ENCODE assay signal across 11 cellular contexts in the genomic region with DNA sequence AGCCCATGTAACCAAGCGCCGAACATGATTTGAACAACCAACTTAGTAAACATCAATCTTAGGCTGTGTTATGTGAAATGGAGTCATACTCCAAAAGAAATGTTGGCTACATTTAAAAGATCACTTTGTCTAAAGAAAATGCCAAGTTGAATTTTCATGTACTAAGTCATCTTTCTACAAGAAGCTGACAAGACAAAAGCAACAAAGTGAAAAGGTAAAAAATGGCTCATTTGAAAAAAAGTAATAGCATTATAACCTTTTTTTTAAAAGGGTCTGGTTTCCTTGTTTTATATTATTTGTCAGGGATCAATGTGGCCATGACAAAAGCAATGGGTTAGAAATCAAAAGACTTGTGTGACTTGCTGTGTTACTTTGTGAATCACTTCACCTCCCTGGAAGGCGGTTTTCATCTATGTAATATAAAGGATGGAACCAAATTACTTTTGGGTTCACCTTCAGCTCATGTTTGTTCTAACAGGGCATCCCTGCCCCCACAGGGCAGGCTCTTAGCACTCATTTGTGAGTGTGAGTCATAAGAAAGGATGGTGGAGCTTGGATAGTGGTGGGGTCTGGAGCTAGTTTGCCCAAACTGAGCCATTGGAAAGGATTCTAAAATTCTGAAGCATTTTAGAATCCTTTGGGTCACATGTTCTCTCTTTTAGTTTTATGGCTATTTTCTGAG.
DNase-seq lines count a peak whose midpoint lies in the region; ATAC-seq, FAIRE-seq and TF ChIP-seq lines count a peak whose summit lies in the region.
"Had no signal": no experiment of that assay in that cellular context is flagged by ENCODE, and none has a peak within 500 bp of the region (broad histone marks: within the 10 kb centered on the region; RNA-seq: fewer than 3 reads in every experiment).

No MANE protein-coding gene starts in this region.

- H3K36me3 Mint-ChIP-seq in effector memory CD8-positive, alpha-beta T cell (ENCODE audit: insufficient read depth): peaks cover 4% of the 10 kb centered on the region

- H4K8ac ChIP-seq in mesenchymal stem cell (ENCODE audit: low read length): no peak overlapping the region

- no peak for FAIRE-seq in HepG2 (lab: Jason Lieb, UNC)
- FAIRE-seq: GM19239 had no signal

- WGBS in HepG2 (ENCODE audit: low lambda C conversion rate): 95% methylated on average over 3 of the region's 3 CpGs
- 67% methylated on average over 3 of the region's 3 CpGs for WGBS in right lobe of liver (ENCODE audit: insufficient coverage, low coverage, low lambda C conversion rate, missing lambda C conversion rate)
- no CpG with 5 or more reads among the region's 3 CpGs for WGBS in mesenchymal stem cell
- 82% methylated on average over 3 of the region's 3 CpGs for WGBS in right cardiac atrium

- no peak overlapping the region for H2BK15ac ChIP-seq in mesenchymal stem cell (ENCODE audit: low read depth, poor library complexity, severe bottlenecking)

- H3K23ac ChIP-seq in mesenchymal stem cell (ENCODE audit: low read length in 2 of 2): no peak overlapping the region

- no peak for TF ChIP-seq POLR2A in HepG2 (IDR thresholded peaks at IDR 0.05; ENCODE audit: insufficient read depth in 1 of 2, low read depth in 2 of 2, low read length in 2 of 2)
- TF ChIP-seq POLR2A in right lobe of liver (IDR thresholded peaks at IDR 0.05): no peak

- H3K9ac ChIP-seq in HepG2 (ENCODE audit: insufficient read depth, low read depth, low read length) (no peak overlapping the region), adipocyte (ENCODE audit: low read length) (peak overlapping the region; percentile 50), mesenchymal stem cell (ENCODE audit: low read length) (peak overlapping the region; percentile 56)

- no peak overlapping the region for H2BK5ac ChIP-seq in mesenchymal stem cell (ENCODE audit: low read depth, low read length, poor library complexity, severe bottlenecking)

- H3K4me1 ChIP-seq in HepG2 (ENCODE audit: insufficient read depth, low read length) (peaks cover 55% of the 10 kb centered on the region), right lobe of liver (no peaks in the 10 kb centered on the region), adipocyte (ENCODE audit: control insufficient read depth, insufficient read depth, low read length) (peaks cover 28% of the 10 kb centered on the region), mesenchymal stem cell (ENCODE audit: control insufficient read depth, insufficient read depth, low read depth, low read length) (peaks cover 1% of the 10 kb centered on the region), right cardiac atrium (ENCODE audit: control insufficient read depth, insufficient read depth, low read length) (peaks cover 5% of the 10 kb centered on the region)

- H3K4me3 Mint-ChIP-seq in effector memory CD8-positive, alpha-beta T cell: no peak overlapping the region

- POLR2A ChIA-PET in HepG2 (lab: Yijun Ruan, JAX): interaction anchor here (0.8 to 1.4 kb wide), 2 partner anchors 39 to 287 kb away, joined by 3 read pairs; partner anchors contain the start of gene MAML2

- no peaks in the 10 kb centered on the region for H3K9me3 ChIP-seq in HepG2 (ENCODE audit: low read length)
- H3K9me3 ChIP-seq in right lobe of liver: no peaks in the 10 kb centered on the region
- H3K9me3 ChIP-seq in adipocyte (ENCODE audit: control insufficient read depth, low read length): no peaks in the 10 kb centered on the region
- H3K9me3 ChIP-seq in mesenchymal stem cell (ENCODE audit: control insufficient read depth, low read length): no peaks in the 10 kb centered on the region
- H3K9me3 ChIP-seq in right cardiac atrium (ENCODE audit: control insufficient read depth, low read length): no peaks in the 10 kb centered on the region

- H3K4me3 ChIP-seq in HepG2 (replicated peaks in 1 of 3; ENCODE audit: insufficient read depth in 1 of 3, low read depth in 2 of 3, low read length in 3 of 3) (no peak overlapping the region), right lobe of liver (no peak overlapping the region), adipocyte (ENCODE audit: low read length) (no peak overlapping the region), mesenchymal stem cell (ENCODE audit: insufficient read depth in 1 of 2, low read depth in 1 of 2, low read length in 2 of 2) (no peak overlapping the region), right cardiac atrium (ENCODE audit: low read length) (no peak overlapping the region)

- in situ Hi-C loops in HepG2 (cut with HindIII; ENCODE audit: extremely low pct_ligation_motif_present, low pct_unique_long_range_greater_than_20kb): no loop called here

- H3K9me3 Mint-ChIP-seq in effector memory CD8-positive, alpha-beta T cell: no peaks in the 10 kb centered on the region

- H2AFZ ChIP-seq in HepG2 (ENCODE audit: low read length): no peak overlapping the region
- no peak overlapping the region for H2AFZ ChIP-seq in mesenchymal stem cell (ENCODE audit: low read depth, low read length)

- no peaks in the 10 kb centered on the region for H3K79me2 ChIP-seq in HepG2 (ENCODE audit: insufficient read depth, low read length)

- no peak for ATAC-seq in HepG2
- ATAC-seq in right lobe of liver: no peak
- ATAC-seq in effector memory CD8-positive, alpha-beta T cell (replicated peaks): no peak
- ATAC-seq in right cardiac atrium: no peak

- no peak overlapping the region for H2AK5ac ChIP-seq in mesenchymal stem cell (ENCODE audit: low read length, severe bottlenecking)

- no peak overlapping the region for H3K14ac ChIP-seq in mesenchymal stem cell (ENCODE audit: low read length in 2 of 2)

- peak overlapping the region in 1 of 2 experiments; percentile 70 for H3K18ac ChIP-seq in mesenchymal stem cell (ENCODE audit: low read depth in 1 of 2, low read length in 2 of 2)

- TF ChIP-seq CTCF in HepG2 (CRISPR knock-in tag; IDR thresholded peaks at IDR 0.05) (no peak), right lobe of liver (IDR thresholded peaks at IDR 0.05) (no peak)

- no peak for TF ChIP-seq RAD21 in HepG2 (CRISPR knock-in tag; IDR thresholded peaks at IDR 0.05)

- BruUV-seq in HepG2 (replicated peaks; lab: Mats Ljungman, UMichigan): no TSS peak

- peak overlapping the region in 1 of 2 donors; percentile 29 for H3K27ac Mint-ChIP-seq in effector memory CD8-positive, alpha-beta T cell

- H3K27me3 ChIP-seq in HepG2 (ENCODE audit: control insufficient read depth in 1 of 2, insufficient read depth in 2 of 2, low read length in 2 of 2): no peaks in the 10 kb centered on the region
- no peaks in the 10 kb centered on the region for H3K27me3 ChIP-seq in right lobe of liver
- no peaks in the 10 kb centered on the region for H3K27me3 ChIP-seq in adipocyte (replicated peaks; ENCODE audit: control insufficient read depth, insufficient read depth, low read length)
- H3K27me3 ChIP-seq in mesenchymal stem cell (ENCODE audit: control insufficient read depth in 1 of 2, insufficient read depth in 1 of 2, low read length in 2 of 2): no peaks in the 10 kb centered on the region
- no peaks in the 10 kb centered on the region for H3K27me3 ChIP-seq in right cardiac atrium (ENCODE audit: control insufficient read depth, insufficient read depth)

- H3K36me3 ChIP-seq in HepG2 (replicated peaks in 1 of 2; ENCODE audit: control insufficient read depth in 1 of 2, insufficient read depth in 2 of 2, low read length in 2 of 2) (peaks cover 2 to 8% of the 10 kb centered on the region in 2 experiments; a peak in 4 of 5 replicates), right lobe of liver (no peaks in the 10 kb centered on the region), adipocyte (ENCODE audit: control insufficient read depth, insufficient read depth, low read length, severe bottlenecking) (no peaks in the 10 kb centered on the region), mesenchymal stem cell (ENCODE audit: control insufficient read depth in 1 of 2, insufficient read depth in 2 of 2, low read depth in 1 of 2, low read length in 2 of 2) (no peaks in the 10 kb centered on the region)

- H3K27me3 Mint-ChIP-seq in effector memory CD8-positive, alpha-beta T cell: no peaks in the 10 kb centered on the region

- H3K4me2 ChIP-seq in HepG2 (ENCODE audit: low read depth, low read length) (no peak overlapping the region), mesenchymal stem cell (ENCODE audit: low read length, poor library complexity, severe bottlenecking) (no peak overlapping the region)

- CTCF ChIA-PET in HepG2 (lab: Yijun Ruan, JAX; ENCODE audit: low intra/inter-chr PET ratio, low total read pairs): interaction anchor here (1.3 to 2.1 kb wide), 2 partner anchors 287 to 371 kb away, joined by 3 to 14 read pairs; partner anchors contain the start of gene MAML2

- H3K27ac ChIP-seq in HepG2 (ENCODE audit: extremely low read length, insufficient read depth, low read length) (peak overlapping the region; percentile 7), right lobe of liver (no peak overlapping the region), mesenchymal stem cell (ENCODE audit: low read length, poor library complexity, severe bottlenecking) (no peak overlapping the region), right cardiac atrium (ENCODE audit: low read length) (no peak overlapping the region)
- H3K27ac ChIP-seq: HL-60 had no signal

- H3K79me1 ChIP-seq in mesenchymal stem cell (replicated peaks; ENCODE audit: low read length, poor library complexity, severe bottlenecking): peaks cover 19% of the 10 kb centered on the region

- H2BK12ac ChIP-seq in mesenchymal stem cell (ENCODE audit: low read length in 2 of 2): no peak overlapping the region

- no peak overlapping the region for H2BK120ac ChIP-seq in mesenchymal stem cell (ENCODE audit: low read depth, low read length)

- no peaks in the 10 kb centered on the region for H4K20me1 ChIP-seq in HepG2 (ENCODE audit: insufficient read depth, low read length)

- H3K4me1 Mint-ChIP-seq in effector memory CD8-positive, alpha-beta T cell (ENCODE audit: low read depth in 2 of 2): peaks cover 0 to 6% of the 10 kb centered on the region in 2 donors

- no peak overlapping the region for H4K91ac ChIP-seq in mesenchymal stem cell (ENCODE audit: low read length)

- DNase-seq in HepG2 (ENCODE audit: low spot score) (peak; percentile 7), right lobe of liver (no peak), adipocyte (ENCODE audit: low read depth) (peak; percentile 48), mesenchymal stem cell (peak; percentile 54), right cardiac atrium (no peak), midbrain (lab: John Stamatoyannopoulos, UW) (no peak), DMS153 (lab: John Stamatoyannopoulos, UW) (no peak)
- DNase-seq in effector memory CD8-positive, alpha-beta T cell: no peak
- DNase-seq: SHP77 had no signal

- TF ChIP-seq EP300 in HepG2 (IDR thresholded peaks at IDR 0.05; ENCODE audit: low read depth in 2 of 2, low read length in 2 of 2) (no peak), HepG2 (CRISPR knock-in tag; IDR thresholded peaks at IDR 0.05; ENCODE audit: borderline replicate concordance) (no peak)

- intact Hi-C loops in HepG2 (cut with micrococcal nuclease; ENCODE audit: unreplicated experiment): loop anchor here (1.0 to 10.0 kb wide), 3 partner anchors 221 to 337 kb away; partner anchors contain the start of gene MAML2
- intact Hi-C loops in right lobe of liver (cut with DNase I): no loop called here
- intact Hi-C loops in right cardiac atrium (cut with DNase I): loop anchor here (1.0 to 5.0 kb wide), 4 partner anchors 161 to 287 kb away; partner anchors contain the start of gene MAML2 (in 3 of the 4)

- H3K4ac ChIP-seq in mesenchymal stem cell (ENCODE audit: low read depth in 1 of 2, low read length in 2 of 2): no peak overlapping the region

Comparison
In these comparisons a context has a peak if more than half of its experiments do, and no peak if none do; other contexts are left out.
1. DNase-seq: peak in HepG2 (single experiment), adipocyte (single experiment) and mesenchymal stem cell (single experiment); none in right lobe of liver (0 of 3), effector memory CD8-positive, alpha-beta T cell (0 of 3), right cardiac atrium (0 of 3), midbrain (single experiment) and DMS153 (single experiment).
2. intact Hi-C loops: an anchor here in HepG2 (1.0 to 10.0 kb wide) and right cardiac atrium (1.0 to 5.0 kb wide); none called in right lobe of liver.